In genomic region chr20:5189917-5190316, GRCh38 we compare ENCODE assay signal across 12 cellular contexts.
"Had no signal": no experiment of that assay in that cellular context is flagged by ENCODE, and none has a peak within 500 bp of the region (broad histone marks: within the 10 kb centered on the region; RNA-seq: fewer than 3 reads in every experiment).

No MANE protein-coding gene starts in this region.

- H3K27me3 Mint-ChIP-seq: activated CD8-positive, alpha-beta memory T cell treated with anti-CD3 and anti-CD28 coated beads, Interleukin-2, amount 10 ng/mL, durations not matched to agents 7 days and 5 days; naive B cell; stimulated activated naive CD8-positive, alpha-beta T cell treated with anti-CD3 and anti-CD28 coated beads, Interleukin-15, amount 100 ng/mL, for 72 hours had no signal

- ATAC-seq: activated CD8-positive, alpha-beta memory T cell treated with anti-CD3 and anti-CD28 coated beads, Interleukin-2, amount 10 ng/mL, durations not matched to agents 7 days and 5 days; activated T-cell treated with anti-CD3 and anti-CD28 coated beads, Interleukin-2, amount 50 U/mL, for 4 hours; pancreas had no signal

- H3K9me3 Mint-ChIP-seq: activated T-cell treated with anti-CD3 and anti-CD28 coated beads, Interleukin-2, amount 50 U/mL, for 4 hours; naive B cell; stimulated activated naive CD8-positive, alpha-beta T cell treated with anti-CD3 and anti-CD28 coated beads, Interleukin-15, amount 100 ng/mL, for 72 hours; T-helper 1 cell treated with Interleukin-12 subunit alpha and Interleukin-12 subunit beta and Interleukin-4 antibody, amounts not matched to agents 30 μg/mL and 1 μg/mL, for 36 hours had no signal

- H3K27ac Mint-ChIP-seq: activated CD8-positive, alpha-beta memory T cell treated with anti-CD3 and anti-CD28 coated beads, Interleukin-2, amount 10 ng/mL, durations not matched to agents 7 days and 5 days; T-helper 1 cell treated with Interleukin-12 subunit alpha and Interleukin-12 subunit beta and Interleukin-4 antibody, amounts not matched to agents 30 μg/mL and 1 μg/mL, for 36 hours had no signal

- H3K4me3 Mint-ChIP-seq: activated CD8-positive, alpha-beta memory T cell treated with anti-CD3 and anti-CD28 coated beads, Interleukin-2, amount 10 ng/mL, durations not matched to agents 7 days and 5 days; activated T-cell treated with anti-CD3 and anti-CD28 coated beads, Interleukin-2, amount 50 U/mL, for 4 hours; naive B cell; stimulated activated naive CD8-positive, alpha-beta T cell treated with anti-CD3 and anti-CD28 coated beads, Interleukin-15, amount 100 ng/mL, for 72 hours; T-helper 1 cell treated with Interleukin-12 subunit alpha and Interleukin-12 subunit beta and Interleukin-4 antibody, amounts not matched to agents 30 μg/mL and 1 μg/mL, for 36 hours had no signal

- DNase-seq: activated CD8-positive, alpha-beta memory T cell treated with anti-CD3 and anti-CD28 coated beads, Interleukin-2, amount 10 ng/mL, durations not matched to agents 7 days and 5 days; activated T-cell treated with anti-CD3 and anti-CD28 coated beads, Interleukin-2, amount 50 U/mL, for 4 hours; mammary epithelial cell; naive B cell; pancreas; stimulated activated CD4-positive, alpha-beta T cell treated with anti-CD3 and anti-CD28 coated beads, Interleukin-2, amount 100 ng/mL, for 48 hours; stimulated activated naive CD8-positive, alpha-beta T cell treated with anti-CD3 and anti-CD28 coated beads, Interleukin-15, amount 100 ng/mL, for 72 hours; testis; upper lobe of left lung; WERI-Rb-1 had no signal

- H3K4me3 ChIP-seq: esophagus muscularis mucosa, pancreas, testis, upper lobe of left lung had no signal
